ENCODE assay signal across 27 cellular contexts in genomic region chr1:146029097-146029496, GRCh38. TPM values are rescaled to one million over a fixed set of nuclear protein-coding genes. Genes with fewer than 3 reads are reported as not detected.
"Had no signal": no experiment of that assay in that cellular context is flagged by ENCODE, and none has a peak within 500 bp of the region (broad histone marks: within the 10 kb centered on the region; RNA-seq: fewer than 3 reads in every experiment).

No MANE protein-coding gene starts in this region.

- DNase-seq: activated CD4-positive, alpha-beta T cell treated with anti-CD3 and anti-CD28 coated beads for 4 hours; activated CD8-positive, alpha-beta memory T cell treated with anti-CD3 and anti-CD28 coated beads, Interleukin-2, amount 50 U/mL, for 4 hours; activated CD8-positive, alpha-beta T cell treated with anti-CD3 and anti-CD28 coated beads for 36 hours; activated gamma-delta T cell treated with Interleukin-2 at 50 U/mL for 16 hours; activated naive CD4-positive, alpha-beta T cell treated with anti-CD3 and anti-CD28 coated beads, Interleukin-2, amount 10 ng/mL, durations not matched to agents 7 days and 5 days; activated naive CD8-positive, alpha-beta T cell treated with anti-CD3 and anti-CD28 coated beads for 36 hours; activated T-cell treated with anti-CD3 and anti-CD28 coated beads, Interleukin-2, amount 50 U/mL, for 72 hours; caudate nucleus; MG63; NCI-H1105; NCI-H146; NCI-H187 treated with DMSO at 0.1 percent for 48 hours; NCI-H2081 treated with DMSO at 0.1 percent for 48 hours; NCI-H2171 treated with DMSO at 0.1 percent for 48 hours; NCI-H446; NCI-H524; NCI-H774; PC-3; SJCRH30; SK-N-SH; T-helper 1 cell had no signal

- ATAC-seq: activated CD4-positive, CD25-positive, alpha-beta regulatory T cell treated with anti-CD3 and anti-CD28 coated beads, Interleukin-2, amount 50 U/mL, for 24 hours; activated CD8-positive, alpha-beta T cell treated with anti-CD3 and anti-CD28 coated beads for 36 hours; activated T-cell treated with anti-CD3 and anti-CD28 coated beads, Interleukin-2, amount 50 U/mL, for 72 hours; PC-3 had no signal

- H3K27me3 ChIP-seq: breast epithelium, MG63, SJCRH30 had no signal

- H3K4me1 ChIP-seq: breast epithelium, SJCRH30 had no signal

- H3K4me3 ChIP-seq: breast epithelium, MG63, SJCRH30 had no signal

- H3K36me3 ChIP-seq: breast epithelium, MG63, SJCRH30 had no signal

- H3K27ac ChIP-seq: breast epithelium, SJCRH30 had no signal

- H3K9ac ChIP-seq: SK-N-SH had no signal

- H3K9me3 ChIP-seq: breast epithelium, MG63, SJCRH30, SK-N-SH had no signal

RNA-seq across cellular contexts. Expression of gene HJV, which starts 7.6 kb away (rescaled TPM):
- total RNA-seq: activated CD8-positive, alpha-beta T cell treated with anti-CD3 and anti-CD28 coated beads for 36 hours; activated naive CD8-positive, alpha-beta T cell treated with anti-CD3 and anti-CD28 coated beads for 36 hours; activated T-cell treated with anti-CD3 and anti-CD28 coated beads, Interleukin-2, amount 50 U/mL, for 72 hours; activated T-helper 2 cell treated with anti-CD3 and anti-CD28 coated beads, Interferon-gamma antibody, Interleukin-2, Interleukin-4, amounts not matched to agents 10 μg/mL and 5 μg/mL and 100 μg/mL, durations not matched to agents 14 hours and 24 hours and 36 hours; breast epithelium; cerebellum; PC-3; T-helper 2 cell treated with Interferon-gamma antibody and Interleukin-4, amounts not matched to agents 100 ng/mL and 5 ng/mL, for 36 hours had no signal
- polyA plus RNA-seq: adipose tissue had no signal
